2 cellular contexts compared by ENCODE assay signal in the genomic region with DNA sequence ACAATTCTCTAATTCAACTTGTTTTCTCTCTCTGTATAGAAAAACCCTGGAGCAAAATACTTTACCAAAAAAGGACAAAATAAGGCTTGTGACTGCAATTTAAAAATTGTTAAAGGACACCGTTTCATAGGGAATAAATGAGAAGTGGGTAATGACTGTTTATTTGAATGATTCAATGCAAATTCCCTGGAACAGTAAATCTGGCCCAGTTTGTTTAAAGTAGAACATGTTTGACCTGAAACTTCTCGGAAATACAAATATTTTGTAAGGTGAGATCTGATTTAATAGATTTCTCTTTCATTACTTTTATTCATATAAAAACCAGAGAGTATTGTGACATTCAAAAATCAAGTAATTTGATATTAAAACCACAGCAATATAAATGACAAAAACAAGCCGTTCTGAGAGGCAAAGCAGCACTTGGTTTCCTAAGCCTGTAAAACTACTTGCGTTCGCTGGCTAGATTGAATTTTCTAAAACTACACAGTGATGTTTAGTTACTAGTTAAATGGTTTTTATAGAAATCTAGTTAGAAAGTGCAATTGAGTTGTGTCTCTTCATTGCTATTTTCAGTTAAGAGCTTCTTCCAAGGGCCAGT.
TF ChIP-seq lines count a peak whose summit lies in the region.

No MANE protein-coding gene starts in this region.

TF ChIP-seq in A549, 52 proteins besides CTCF, POLR2A, EP300 and RAD21:
- TF ChIP-seq BHLHE40 (IDR thresholded peaks at IDR 0.05; ENCODE audit: low read depth, low read length): no peak
- TF ChIP-seq RFX5 (IDR thresholded peaks at IDR 0.05): no peak
- 0 out of 4 replicates have a peak, but pooled peaks of 1 of the 2 experiments have one; percentile 9 for TF ChIP-seq CEBPB (IDR thresholded peaks at IDR 0.05)
- TF ChIP-seq ZC3H11A (IDR thresholded peaks at IDR 0.05): no peak

TF ChIP-seq in endothelial cell of umbilical vein, 7 proteins besides CTCF, POLR2A, EP300 and RAD21:
- TF ChIP-seq, protein P1, sequence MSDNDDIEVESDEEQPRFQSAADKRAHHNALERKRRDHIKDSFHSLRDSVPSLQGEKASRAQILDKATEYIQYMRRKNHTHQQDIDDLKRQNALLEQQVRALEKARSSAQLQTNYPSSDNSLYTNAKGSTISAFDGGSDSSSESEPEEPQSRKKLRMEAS (IDR thresholded peaks at IDR 0.05; ENCODE audit: insufficient read depth, insufficient read length): no peak
- no peak for TF ChIP-seq JUN (IDR thresholded peaks at IDR 0.05; ENCODE audit: borderline replicate concordance, insufficient read depth, insufficient read length, low read depth)
- TF ChIP-seq MYC (IDR thresholded peaks at IDR 0.05; ENCODE audit: low read depth, low read length): no peak
- no peak for TF ChIP-seq GATA2 (IDR thresholded peaks at IDR 0.05; ENCODE audit: insufficient read depth, insufficient read length, low read depth, low read length)
- no peak for TF ChIP-seq EZH2 (IDR thresholded peaks at IDR 0.05; ENCODE audit: borderline replicate concordance, low read depth, low read length, severe bottlenecking)
- no peak for TF ChIP-seq POLR2AphosphoS5 (IDR thresholded peaks at IDR 0.05; ENCODE audit: insufficient read depth, low read depth, low read length)
- TF ChIP-seq FOS (IDR thresholded peaks at IDR 0.05; ENCODE audit: borderline replicate concordance, insufficient read depth, low read length): no peak
